ENCODE assay signal across 11 cellular contexts in the genomic region with DNA sequence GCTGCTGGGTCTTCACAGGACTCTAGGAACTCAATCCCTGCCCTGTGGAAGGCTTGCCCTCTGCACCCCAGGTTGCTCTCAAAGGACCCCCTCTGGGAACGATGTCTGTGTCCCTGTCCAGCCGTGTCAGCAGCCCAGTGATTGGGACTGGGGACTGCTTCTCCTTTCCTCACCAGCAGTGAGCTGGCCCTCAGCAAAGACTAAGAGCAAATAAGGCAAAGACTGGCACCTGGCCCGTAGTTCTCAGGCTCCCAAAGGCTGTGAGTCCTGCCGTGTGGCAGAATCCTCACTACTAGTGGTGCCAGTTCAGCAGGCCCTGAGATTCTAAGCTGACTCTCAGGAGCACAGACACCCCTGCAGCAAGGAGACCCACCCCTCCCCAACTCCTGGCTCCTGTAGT. TPM values are rescaled to one million over a fixed set of nuclear protein-coding genes. Genes with fewer than 3 reads are reported as not detected.
A peak's percentile ranks its signal among the peaks of the same experiment; 100 is the strongest.
DNase-seq lines count a peak whose midpoint lies in the region; ATAC-seq and TF ChIP-seq lines count a peak whose summit lies in the region.
"Had no signal": no experiment of that assay in that cellular context is flagged by ENCODE, and none has a peak within 500 bp of the region (broad histone marks: within the 10 kb centered on the region; RNA-seq: fewer than 3 reads in every experiment).

No MANE protein-coding gene starts in this region.

- peak overlapping the region; percentile 48 for H3K4me3 ChIP-seq in CD8-positive, alpha-beta memory T cell (ENCODE audit: low read length)
- no peak overlapping the region for H3K4me3 ChIP-seq in smooth muscle cell

- H3K27me3 Mint-ChIP-seq in CD8-positive, alpha-beta memory T cell = peaks cover 0 to 2% of the 10 kb centered on the region in 2 donors
- peaks cover 2% of the 10 kb centered on the region for H3K27me3 Mint-ChIP-seq in IgD-negative memory B cell
- no peaks in the 10 kb centered on the region for H3K27me3 Mint-ChIP-seq in activated naive CD8-positive, alpha-beta T cell

- no peaks in the 10 kb centered on the region for H3K36me3 ChIP-seq in CD8-positive, alpha-beta memory T cell (ENCODE audit: insufficient read depth, low read length)
- H3K36me3 ChIP-seq in smooth muscle cell (ENCODE audit: low read depth) = no peaks in the 10 kb centered on the region

- H3K27me3 ChIP-seq in CD8-positive, alpha-beta memory T cell (ENCODE audit: insufficient read depth, low read length, poor library complexity, severe bottlenecking) = no peaks in the 10 kb centered on the region
- peaks cover 50% of the 10 kb centered on the region for H3K27me3 ChIP-seq in smooth muscle cell (ENCODE audit: low read depth)

- H3K9me3 Mint-ChIP-seq in CD8-positive, alpha-beta memory T cell = no peaks in the 10 kb centered on the region
- H3K9me3 Mint-ChIP-seq in IgD-negative memory B cell = peaks cover 0 to 4% (median 0%) of the 10 kb centered on the region in 3 donors
- H3K9me3 Mint-ChIP-seq in activated naive CD8-positive, alpha-beta T cell (ENCODE audit: low read depth) = peaks cover 3% of the 10 kb centered on the region
- H3K9me3 Mint-ChIP-seq: neural crest cell had no signal

- H3K4me3 Mint-ChIP-seq in CD8-positive, alpha-beta memory T cell = peak overlapping the region; percentile 31 to 80 (median 65)
- H3K4me3 Mint-ChIP-seq in IgD-negative memory B cell = peak overlapping the region in 3 of 4 donors; percentile 12 to 88 (median 88)
- peak overlapping the region; percentile 65 for H3K4me3 Mint-ChIP-seq in activated naive CD8-positive, alpha-beta T cell
- H3K4me3 Mint-ChIP-seq: neural crest cell had no signal

- POLR2A ChIA-PET in CD8-positive, alpha-beta memory T cell (lab: Charles Lee) = interaction anchor here (2.0 kb wide), 1 partner anchor 8 kb away, joined by 8 read pairs; no protein-coding TSS in a partner anchor

- no peaks in the 10 kb centered on the region for H3F3A ChIP-seq in smooth muscle cell (ENCODE audit: low read depth)

- no peak for DNase-seq in CD8-positive, alpha-beta memory T cell
- peak; percentile 7 for DNase-seq in myocyte (ENCODE audit: low read depth)
- no peak for DNase-seq in smooth muscle cell (lab: John Stamatoyannopoulos, UW; ENCODE audit: unreplicated experiment)
- no peak for DNase-seq in dermis blood vessel endothelial cell
- DNase-seq: cortex of kidney, NCI-H2227 treated with DMSO at 0.1 percent for 48 hours had no signal

- CTCF ChIA-PET in CD8-positive, alpha-beta memory T cell (lab: Charles Lee) = interaction anchor here (1.0 to 2.2 kb wide), 5 partner anchors 9 to 246 kb away, joined by 3 to 13 read pairs (median 4); no protein-coding TSS in a partner anchor

- H3K4me2 ChIP-seq in smooth muscle cell = no peak overlapping the region

- H3K9me3 ChIP-seq in CD8-positive, alpha-beta memory T cell (ENCODE audit: low read length) = no peaks in the 10 kb centered on the region
- H3K9me3 ChIP-seq in smooth muscle cell (replicated peaks; ENCODE audit: low read depth) = no peaks in the 10 kb centered on the region

- H3K79me2 ChIP-seq in smooth muscle cell (ENCODE audit: low read depth) = no peaks in the 10 kb centered on the region

- H3K9ac ChIP-seq in smooth muscle cell (ENCODE audit: low read depth) = no peak overlapping the region

- TF ChIP-seq CTCF in smooth muscle cell (IDR thresholded peaks at IDR 0.05; ENCODE audit: borderline replicate concordance, insufficient read depth, poor library complexity, severe bottlenecking) = no peak

- ATAC-seq in HG02798 (IDR thresholded peaks at IDR 0.05; ENCODE audit: poor library complexity, unreplicated experiment) = no peak

- H3K27ac Mint-ChIP-seq in CD8-positive, alpha-beta memory T cell = peak overlapping the region; percentile 76 to 100 (median 96)
- peak overlapping the region; percentile 11 to 94 (median 49) for H3K27ac Mint-ChIP-seq in IgD-negative memory B cell
- H3K27ac Mint-ChIP-seq in activated naive CD8-positive, alpha-beta T cell = no peak overlapping the region

- H3K27ac ChIP-seq in CD8-positive, alpha-beta memory T cell (ENCODE audit: low read depth, low read length) = peak overlapping the region; percentile 57
- no peak overlapping the region for H3K27ac ChIP-seq in smooth muscle cell (ENCODE audit: low read depth)
- H3K27ac ChIP-seq: HL-60 had no signal

- H3K4me1 ChIP-seq in CD8-positive, alpha-beta memory T cell (ENCODE audit: insufficient read depth, low read length) = peaks cover 63% of the 10 kb centered on the region
- H3K4me1 ChIP-seq in smooth muscle cell (ENCODE audit: low read depth) = no peaks in the 10 kb centered on the region

- no peaks in the 10 kb centered on the region for H4K20me1 ChIP-seq in smooth muscle cell (ENCODE audit: low read depth)

- H3K4me1 Mint-ChIP-seq in CD8-positive, alpha-beta memory T cell = peaks cover 77 to 88% (median 81%) of the 10 kb centered on the region in 3 donors
- H3K4me1 Mint-ChIP-seq in IgD-negative memory B cell = peaks cover 31 to 44% (median 38%) of the 10 kb centered on the region in 3 donors
- H3K4me1 Mint-ChIP-seq in activated naive CD8-positive, alpha-beta T cell (ENCODE audit: low read depth) = peaks cover 76% of the 10 kb centered on the region

- peaks cover 0 to 3% (median 0%) of the 10 kb centered on the region in 3 donors for H3K36me3 Mint-ChIP-seq in CD8-positive, alpha-beta memory T cell
- peaks cover 3% of the 10 kb centered on the region for H3K36me3 Mint-ChIP-seq in IgD-negative memory B cell
- H3K36me3 Mint-ChIP-seq in activated naive CD8-positive, alpha-beta T cell = no peaks in the 10 kb centered on the region

- no peak overlapping the region for H2AFZ ChIP-seq in smooth muscle cell (ENCODE audit: low read depth)

- 87% methylated on average over 4 of the region's 4 CpGs for WGBS in smooth muscle cell (ENCODE audit: low lambda C conversion rate)

RNA-seq across cellular contexts. Expression of a gene that starts 47.8 kb away (rescaled TPM):
- total RNA-seq in CD8-positive, alpha-beta memory T cell = not detected
- 0.45 TPM for polyA plus RNA-seq in CD8-positive, alpha-beta memory T cell
- polyA plus RNA-seq in IgD-negative memory B cell = 1.2 TPM
- not detected in 2 replicates for total RNA-seq in myocyte
- polyA plus RNA-seq in myocyte (2012) = 0.16 TPM
- total RNA-seq in smooth muscle cell = not detected in 2 replicates
- 0.20 and 0.31 TPM in 2 replicates for polyA plus RNA-seq in smooth muscle cell
- 0.09 and 0.34 TPM in 2 replicates for total RNA-seq in dermis blood vessel endothelial cell
